In genomic region chrX:150899191-150899757, GRCh38 we compare ENCODE assay signal across 8 cellular contexts. TPM values are rescaled to one million over a fixed set of nuclear protein-coding genes. Genes with fewer than 3 reads are reported as not detected.
DNase-seq lines count a peak whose midpoint lies in the region; ATAC-seq, FAIRE-seq and TF ChIP-seq lines count a peak whose summit lies in the region.

No MANE protein-coding gene starts in this region.

- DNase-seq in GM12865 (ENCODE audit: low read depth), result peak; percentile 68
- peak; percentile 58 for DNase-seq in NCI-H146 (lab: John Stamatoyannopoulos, UW)
- DNase-seq in WERI-Rb-1, result peak; percentile 42
- peak; percentile 76 for DNase-seq in coronary artery (ENCODE audit: low spot score)
- DNase-seq in HepG2 (ENCODE audit: low spot score), result no peak
- peak; percentile 18 for DNase-seq in stimulated activated CD4-positive, alpha-beta T cell treated with anti-CD3 and anti-CD28 coated beads, Interleukin-4, amount 100 ng/mL, for 24 hours
- DNase-seq in GF-D8 (lab: John Stamatoyannopoulos, UW), result no peak

- TF ChIP-seq EP300 in HepG2 (IDR thresholded peaks at IDR 0.05; ENCODE audit: low read depth in 2 of 2, low read length in 2 of 2) (no peak), HepG2 (CRISPR knock-in tag; IDR thresholded peaks at IDR 0.05; ENCODE audit: borderline replicate concordance) (no peak)

- TF ChIP-seq POLR2A in HepG2 (IDR thresholded peaks at IDR 0.05; ENCODE audit: insufficient read depth in 1 of 2, low read depth in 2 of 2, low read length in 2 of 2), result no peak

- ATAC-seq in HG02588 (IDR thresholded peaks at IDR 0.05; ENCODE audit: unreplicated experiment) (peak; percentile 33), HepG2 (peak; percentile 65)

- intact Hi-C loops in HepG2 (cut with micrococcal nuclease; ENCODE audit: unreplicated experiment), result loop anchor here (5.0 kb wide), 1 partner anchor 83 kb away; the partner anchor contains the start of gene HMGB3

- H4K20me1 ChIP-seq in HepG2 (ENCODE audit: insufficient read depth, low read length), result no peaks in the 10 kb centered on the region

- H3K27me3 ChIP-seq in WERI-Rb-1 (ENCODE audit: insufficient read depth, low read depth, severe bottlenecking), result peaks cover 3% of the 10 kb centered on the region
- H3K27me3 ChIP-seq in HepG2 (ENCODE audit: control insufficient read depth in 1 of 2, insufficient read depth in 2 of 2, low read length in 2 of 2), result peaks cover 3 to 11% of the 10 kb centered on the region in 2 experiments; a peak in 3 of 5 replicates

- H3K4me3 ChIP-seq in GM12865 (ENCODE audit: low read depth, low read length) (peak overlapping the region; percentile 84), WERI-Rb-1 (ENCODE audit: low read depth, low read length) (peak overlapping the region; percentile 70), coronary artery (peak overlapping the region; percentile 73), HepG2 (replicated peaks in 1 of 3; ENCODE audit: insufficient read depth in 1 of 3, low read depth in 2 of 3, low read length in 3 of 3) (peak overlapping the region; percentile 45 to 75 (median 63); a peak in 5 of 6 replicates)

- CTCF ChIA-PET in HepG2 (lab: Yijun Ruan, JAX; ENCODE audit: low intra/inter-chr PET ratio, low total read pairs), result no interaction called here

- no peaks in the 10 kb centered on the region; the same call in 1 of the 2 replicates for H3K36me3 ChIP-seq in WERI-Rb-1
- no peaks in the 10 kb centered on the region for H3K36me3 ChIP-seq in HepG2 (replicated peaks in 1 of 2; ENCODE audit: control insufficient read depth in 1 of 2, insufficient read depth in 2 of 2, low read length in 2 of 2)

- POLR2A ChIA-PET in HepG2 (lab: Yijun Ruan, JAX), result no interaction called here

- H3K27ac ChIP-seq in WERI-Rb-1, result peak overlapping the region; percentile 6; the same call in 1 of the 2 replicates
- H3K27ac ChIP-seq in coronary artery, result peak overlapping the region; percentile 48 to 74
- H3K27ac ChIP-seq in HepG2 (ENCODE audit: extremely low read length, insufficient read depth, low read length), result no peak overlapping the region

- no peak for FAIRE-seq in HepG2 (lab: Jason Lieb, UNC)

- H3K9ac ChIP-seq in HepG2 (ENCODE audit: insufficient read depth, low read depth, low read length), result no peak overlapping the region

- no peak for TF ChIP-seq CTCF in GM12865 (IDR thresholded peaks at IDR 0.05; ENCODE audit: insufficient read depth, low read depth, low read length, missing control alignments)
- no peak for TF ChIP-seq CTCF in WERI-Rb-1 (IDR thresholded peaks at IDR 0.05; ENCODE audit: low read depth, low read length)
- TF ChIP-seq CTCF in coronary artery (IDR thresholded peaks at IDR 0.05), result no peak
- no peak for TF ChIP-seq CTCF in HepG2 (CRISPR knock-in tag; IDR thresholded peaks at IDR 0.05)

- H2AFZ ChIP-seq in HepG2 (ENCODE audit: low read length), result no peak overlapping the region

- WGBS in HepG2 (ENCODE audit: low lambda C conversion rate), result no CpG with 5 or more reads among the region's 42 CpGs

- H3K9me3 ChIP-seq in WERI-Rb-1 (ENCODE audit: severe bottlenecking), result no peaks in the 10 kb centered on the region
- H3K9me3 ChIP-seq in HepG2 (ENCODE audit: low read length), result no peaks in the 10 kb centered on the region

- in situ Hi-C loops in HepG2 (cut with HindIII; ENCODE audit: extremely low pct_ligation_motif_present, low pct_unique_long_range_greater_than_20kb), result no loop called here

- H3K4me1 ChIP-seq in HepG2 (ENCODE audit: insufficient read depth, low read length), result peaks cover 8% of the 10 kb centered on the region; the same call in 1 of the 2 replicates

- TF ChIP-seq RAD21 in HepG2 (CRISPR knock-in tag; IDR thresholded peaks at IDR 0.05), result no peak

- BruUV-seq in HepG2 (replicated peaks; lab: Mats Ljungman, UMichigan), result no TSS peak

- H3K79me2 ChIP-seq in HepG2 (ENCODE audit: insufficient read depth, low read length), result no peaks in the 10 kb centered on the region

- H3K4me2 ChIP-seq in HepG2 (ENCODE audit: low read depth, low read length), result peak overlapping the region; percentile 77

TF ChIP-seq in HepG2, 621 proteins besides CTCF, POLR2A, EP300 and RAD21:
- no peak for TF ChIP-seq ZSCAN31 (CRISPR knock-in tag; IDR thresholded peaks at IDR 0.05; ENCODE audit: low read depth)
- 0 out of 2 replicates have a peak, but pooled peaks have one; percentile 12 for TF ChIP-seq ZNF143 (CRISPR knock-in tag; IDR thresholded peaks at IDR 0.05)

RNA-seq across cellular contexts. Expression of gene CD99L2, which starts 0.8 kb away (rescaled TPM):
- 2.8 and 7.6 TPM in 2 replicates for total RNA-seq in HepG2 (2016; rRNA removed; fragmentation: Illumina TruSeq; extraction: Trizol)
- 2.1 and 2.4 TPM in 2 replicates for total RNA-seq in HepG2 (2016; cell fraction: cytosol; rRNA removed; fragmentation: Illumina TruSeq; extraction: Trizol; ENCODE audit: low read depth)
- total RNA-seq in HepG2 (2016; cell fraction: insoluble cytoplasmic fraction; rRNA removed; fragmentation: Illumina TruSeq; extraction: Trizol), result 2.9 and 7.7 TPM in 2 replicates
- total RNA-seq in HepG2 (2016; cell fraction: membrane; rRNA removed; fragmentation: Illumina TruSeq; extraction: Trizol), result 2.6 and 2.7 TPM in 2 replicates
- 5.6 and 8.7 TPM in 2 replicates for total RNA-seq in HepG2 (2016; cell fraction: nucleus; rRNA removed; fragmentation: Illumina TruSeq; extraction: Trizol)
- 6.9 and 8.6 TPM in 2 replicates for polyA plus RNA-seq in HepG2 (2011; rRNA removed)
- 7.3 and 9.3 TPM in 2 replicates for polyA plus RNA-seq in HepG2 (2011; cell fraction: cytosol; rRNA removed)
- 6.2 and 6.5 TPM in 2 replicates for polyA plus RNA-seq in HepG2 (2011; cell fraction: nucleus; rRNA removed)
- polyA plus RNA-seq in HepG2 (2012), result 5.7 and 8.9 TPM in 2 replicates
- 0.74 and 0.75 TPM in 2 replicates for polyA plus RNA-seq in HepG2 (2016; cell fraction: cytosol; fragmentation: Illumina TruSeq; extraction: Trizol; ENCODE audit: low read depth)
- 2.9 and 3.3 TPM in 2 replicates for polyA plus RNA-seq in HepG2 (2016; cell fraction: insoluble cytoplasmic fraction; fragmentation: Illumina TruSeq; extraction: Trizol; ENCODE audit: low read depth)
- 1.7 and 1.9 TPM in 2 replicates for polyA plus RNA-seq in HepG2 (2016; cell fraction: membrane; fragmentation: Illumina TruSeq; extraction: Trizol; ENCODE audit: low read depth)
- 8.1 and 8.4 TPM in 2 replicates for polyA plus RNA-seq in HepG2 (2016; cell fraction: nucleus; fragmentation: Illumina TruSeq; extraction: Trizol; ENCODE audit: insufficient read depth, low read depth)
- polyA minus RNA-seq in HepG2 (2011; rRNA and poly(A)+ RNA removed; ENCODE audit: low replicate concordance), result 11.3 and 23.7 TPM in 2 replicates
- 3.5 and 4.6 TPM in 2 replicates for polyA minus RNA-seq in HepG2 (2011; cell fraction: cytosol; rRNA and poly(A)+ RNA removed)
- 2.8 and 3.7 TPM in 2 replicates for polyA minus RNA-seq in HepG2 (2011; cell fraction: nucleus; rRNA and poly(A)+ RNA removed)

Comparison
In these comparisons a context has a peak if more than half of its experiments do, and no peak if none do; other contexts are left out.
1. DNase-seq: peak in GM12865 (single experiment), NCI-H146 (single experiment), WERI-Rb-1 (single experiment), coronary artery (single experiment) and stimulated activated CD4-positive, alpha-beta T cell treated with anti-CD3 and anti-CD28 coated beads, Interleukin-4, amount 100 ng/mL, for 24 hours (single experiment); none in HepG2 (single experiment) and GF-D8 (single experiment).
2. Peak in every context shown above with its lines, with median percentiles within 50 percentile points of each other: H3K4me3 ChIP-seq.